8 cellular contexts compared by ENCODE assay signal in genomic region chr9:111895996-111896941, GRCh38. TPM values are rescaled to one million over a fixed set of nuclear protein-coding genes. Genes with fewer than 3 reads are reported as not detected.
DNase-seq lines count a peak whose midpoint lies in the region; ATAC-seq, FAIRE-seq and TF ChIP-seq lines count a peak whose summit lies in the region.

Gene UGCG, plus strand, starts transcription at chr9:111896814. Its CDS starts 402 bp downstream, at chr9:111897216.

- no peaks in the 10 kb centered on the region for H3K27me3 ChIP-seq in left ventricle myocardium inferior (ENCODE audit: low read depth)

- H3K4me1 Mint-ChIP-seq in T-helper 17 cell, result peaks cover 25% of the 10 kb centered on the region

- peaks cover 52% of the 10 kb centered on the region for H3K4me1 ChIP-seq in left ventricle myocardium inferior

- no peaks in the 10 kb centered on the region for H3K36me3 Mint-ChIP-seq in T-helper 17 cell (ENCODE audit: low read depth)

- H3K9me3 ChIP-seq in T-helper 17 cell (ENCODE audit: control insufficient read depth, low read length, poor library complexity, severe bottlenecking) (no peaks in the 10 kb centered on the region), left ventricle myocardium inferior (replicated peaks) (no peaks in the 10 kb centered on the region)

- intact Hi-C loops in left ventricle myocardium inferior (cut with micrococcal nuclease), result loop anchor here (10.0 kb wide), 1 partner anchor 179 kb away; no protein-coding TSS in a partner anchor

- FAIRE-seq in urothelium cell line (lab: Jason Lieb, UNC), result no peak

- no peaks in the 10 kb centered on the region for H3K36me3 ChIP-seq in left ventricle myocardium inferior

- peak; percentile 88 for ATAC-seq in HG02678 (IDR thresholded peaks at IDR 0.05; ENCODE audit: unreplicated experiment)
- ATAC-seq in T-helper 17 cell, result peak; percentile 93

- H3K27ac Mint-ChIP-seq in T-helper 17 cell, result peak within 1 kb of the TSS; percentile 88

- H3K4me3 ChIP-seq in GM12875 (ENCODE audit: low read depth, low read length), result peak within 1 kb of the TSS; percentile 94
- peak within 1 kb of the TSS; percentile 91 for H3K4me3 ChIP-seq in left ventricle myocardium inferior

- H3K4me3 Mint-ChIP-seq in T-helper 17 cell, result peak within 1 kb of the TSS; percentile 96

- TF ChIP-seq CTCF in GM12875 (IDR thresholded peaks at IDR 0.05; ENCODE audit: borderline replicate concordance, insufficient read depth, low read depth, low read length), result no peak
- no peak for TF ChIP-seq CTCF in left ventricle myocardium inferior (IDR thresholded peaks at IDR 0.05; ENCODE audit: borderline replicate concordance)

- peak within 1 kb of the TSS; percentile 94 for H3K27ac ChIP-seq in left ventricle myocardium inferior (replicated peaks)

- peak; percentile 79 for DNase-seq in NCI-H1417 treated with DMSO at 0.1 percent for 48 hours (lab: John Stamatoyannopoulos, UW)
- peak; percentile 84 to 85 (median 85) for DNase-seq in T-helper 17 cell
- peak; percentile 25 to 90 (median 78) for DNase-seq in amygdala (lab: John Stamatoyannopoulos, UW)
- DNase-seq in left ventricle myocardium inferior, result peak; percentile 90
- DNase-seq in pulmonary artery endothelial cell (ENCODE audit: low read depth, low spot score), result peak; percentile 63
- peak; percentile 93 for DNase-seq in urothelium cell line (ENCODE audit: low spot score)

- H3K27me3 Mint-ChIP-seq in T-helper 17 cell, result no peaks in the 10 kb centered on the region

RNA-seq across cellular contexts. Expression of gene UGCG, which starts in this region (rescaled TPM):
- total RNA-seq in T-helper 17 cell (10 to 100 TPM; 35.5 TPM), left ventricle myocardium inferior (12.7 TPM), pulmonary artery endothelial cell (46.5 and 68.3 TPM in 2 replicates)

Comparison
In these comparisons a context has a peak if more than half of its experiments do, and no peak if none do; other contexts are left out.
1. Peak in every context shown above with its lines: DNase-seq, ATAC-seq, H3K4me3 ChIP-seq and H3K27ac ChIP-seq.